Comparison of ENCODE assay signal across 9 cellular contexts in genomic region chr6:143673638-143674037, GRCh38. TPM values are rescaled to one million over a fixed set of nuclear protein-coding genes. Genes with fewer than 3 reads are reported as not detected.
DNase-seq lines count a peak whose midpoint lies in the region; ATAC-seq and TF ChIP-seq lines count a peak whose summit lies in the region.
"Had no signal": no experiment of that assay in that cellular context is flagged by ENCODE, and none has a peak within 500 bp of the region (broad histone marks: within the 10 kb centered on the region; RNA-seq: fewer than 3 reads in every experiment).

No MANE protein-coding gene starts in this region.

- DNase-seq in DMS53 treated with DMSO at 0.1 percent for 48 hours (lab: John Stamatoyannopoulos, UW; ENCODE audit: unreplicated experiment) (peak; percentile 19), NCI-H1048 (lab: John Stamatoyannopoulos, UW) (peak; percentile 70), endothelial cell (ENCODE audit: low spot score) (no peak), osteocyte (ENCODE audit: extremely low spot score, unreplicated experiment) (no peak)
- no peak for DNase-seq in CD8-positive, alpha-beta memory T cell
- DNase-seq: caudate nucleus had no signal

- H3K27ac Mint-ChIP-seq in endothelial cell (ENCODE audit: unreplicated experiment) (peak overlapping the region; percentile 85), osteocyte (ENCODE audit: unreplicated experiment) (peak overlapping the region; percentile 92)
- no peak overlapping the region for H3K27ac Mint-ChIP-seq in CD8-positive, alpha-beta memory T cell

- H3K36me3 Mint-ChIP-seq in endothelial cell (ENCODE audit: low read depth, unreplicated experiment) (peaks cover 4% of the 10 kb centered on the region), osteocyte (ENCODE audit: unreplicated experiment) (peaks cover 9% of the 10 kb centered on the region)
- H3K36me3 Mint-ChIP-seq in CD8-positive, alpha-beta memory T cell, result peaks cover 2 to 10% (median 4%) of the 10 kb centered on the region in 3 donors

- ATAC-seq in GM19455 (IDR thresholded peaks at IDR 0.05; ENCODE audit: unreplicated experiment), result no peak
- no peak for ATAC-seq in HG03025 (IDR thresholded peaks at IDR 0.05; ENCODE audit: low FRiP score, unreplicated experiment)
- ATAC-seq in HG02938 (IDR thresholded peaks at IDR 0.05; ENCODE audit: unreplicated experiment), result no peak

- no peak overlapping the region for H3K27ac ChIP-seq in CD8-positive, alpha-beta memory T cell (ENCODE audit: low read depth, low read length)

- no peak overlapping the region for H3K4me3 ChIP-seq in CD8-positive, alpha-beta memory T cell (ENCODE audit: low read length)

- CTCF ChIA-PET in CD8-positive, alpha-beta memory T cell (lab: Charles Lee), result no interaction called here

- H3K27me3 ChIP-seq in CD8-positive, alpha-beta memory T cell (ENCODE audit: insufficient read depth, low read length, poor library complexity, severe bottlenecking), result no peaks in the 10 kb centered on the region

- H3K27me3 Mint-ChIP-seq in endothelial cell (ENCODE audit: unreplicated experiment) (peaks cover 5% of the 10 kb centered on the region), osteocyte (ENCODE audit: unreplicated experiment) (no peaks in the 10 kb centered on the region)
- peaks cover 2 to 5% of the 10 kb centered on the region in 2 donors for H3K27me3 Mint-ChIP-seq in CD8-positive, alpha-beta memory T cell

- no peaks in the 10 kb centered on the region for H3K9me3 Mint-ChIP-seq in endothelial cell (ENCODE audit: unreplicated experiment)
- peaks cover 19% of the 10 kb centered on the region for H3K9me3 Mint-ChIP-seq in osteocyte (ENCODE audit: unreplicated experiment)
- peaks cover 3 to 9% (median 5%) of the 10 kb centered on the region in 5 donors for H3K9me3 Mint-ChIP-seq in CD8-positive, alpha-beta memory T cell

- no peaks in the 10 kb centered on the region for H3K36me3 ChIP-seq in CD8-positive, alpha-beta memory T cell (ENCODE audit: insufficient read depth, low read length)

- H3K9me3 ChIP-seq in CD8-positive, alpha-beta memory T cell (ENCODE audit: low read length), result no peaks in the 10 kb centered on the region

- H3K4me1 Mint-ChIP-seq in endothelial cell (ENCODE audit: unreplicated experiment), result peaks cover 34% of the 10 kb centered on the region
- peaks cover 44% of the 10 kb centered on the region for H3K4me1 Mint-ChIP-seq in osteocyte (ENCODE audit: unreplicated experiment)
- H3K4me1 Mint-ChIP-seq in CD8-positive, alpha-beta memory T cell, result peaks cover 46 to 68% (median 62%) of the 10 kb centered on the region in 3 donors

- no peak for TF ChIP-seq CTCF in endothelial cell (IDR thresholded peaks at IDR 0.05; ENCODE audit: unreplicated experiment)
- TF ChIP-seq CTCF in osteocyte (IDR thresholded peaks at IDR 0.05), result no peak

- no peaks in the 10 kb centered on the region for H3K4me1 ChIP-seq in CD8-positive, alpha-beta memory T cell (ENCODE audit: insufficient read depth, low read length)

- H3K4me3 Mint-ChIP-seq in endothelial cell (ENCODE audit: unreplicated experiment), result no peak overlapping the region
- peak overlapping the region; percentile 41 for H3K4me3 Mint-ChIP-seq in osteocyte (ENCODE audit: unreplicated experiment)
- no peak overlapping the region for H3K4me3 Mint-ChIP-seq in CD8-positive, alpha-beta memory T cell

- POLR2A ChIA-PET in CD8-positive, alpha-beta memory T cell (lab: Charles Lee), result no interaction called here

RNA-seq across cellular contexts. Expression of gene PHACTR2, which starts 4.1 kb away (rescaled TPM):
- total RNA-seq in endothelial cell (ENCODE audit: unreplicated experiment) (181 TPM), osteocyte (295 and 312 TPM in 2 replicates)
- total RNA-seq in CD8-positive, alpha-beta memory T cell, result 10 to 100 TPM; 27.8 to 29.1 TPM
- polyA plus RNA-seq in CD8-positive, alpha-beta memory T cell, result 42.1 TPM

Comparison
In these comparisons a context has a peak if more than half of its experiments do, and no peak if none do; other contexts are left out.
1. DNase-seq: peak in DMS53 treated with DMSO at 0.1 percent for 48 hours (single experiment) and NCI-H1048 (single experiment); none in endothelial cell (single experiment), osteocyte (single experiment) and CD8-positive, alpha-beta memory T cell (0 of 5).
2. H3K27ac Mint-ChIP-seq: peak in endothelial cell (single experiment) and osteocyte (single experiment); none in CD8-positive, alpha-beta memory T cell (0 of 8).